ENCODE assay signal across 34 cellular contexts in genomic region chr4:142169216-142169615, GRCh38.
"Had no signal": no experiment of that assay in that cellular context is flagged by ENCODE, and none has a peak within 500 bp of the region (broad histone marks: within the 10 kb centered on the region; RNA-seq: fewer than 3 reads in every experiment).

No MANE protein-coding gene starts in this region.

- H3K36me3 ChIP-seq: adrenal gland, WERI-Rb-1 had no signal

- H3K4me1 ChIP-seq: adrenal gland, body of pancreas, esophagus muscularis mucosa had no signal

- H3K27ac ChIP-seq: adrenal gland, body of pancreas, dorsolateral prefrontal cortex, esophagus muscularis mucosa, WERI-Rb-1 had no signal

- ATAC-seq: activated CD4-positive, CD25-positive, alpha-beta regulatory T cell treated with anti-CD3 and anti-CD28 coated beads, Interleukin-2, amount 50 U/mL, for 24 hours; activated CD8-positive, alpha-beta T cell treated with anti-CD3 and anti-CD28 coated beads for 36 hours; activated T-cell treated with anti-CD3 and anti-CD28 coated beads, Interleukin-2, amount 50 U/mL, for 4 hours; activated T-helper 17 cell treated with anti-CD3 and anti-CD28 coated beads, Interleukin-2, amount 50 U/mL, for 72 hours; body of pancreas; T-helper 17 cell had no signal

- H3K4me1 Mint-ChIP-seq: activated B cell treated with CpG ODN at 0.5 μM for 24 hours, endodermal cell had no signal

- H3K9me3 ChIP-seq: body of pancreas, esophagus muscularis mucosa had no signal

- DNase-seq: activated B cell treated with CpG ODN at 0.5 μM for 24 hours; activated CD4-positive, alpha-beta T cell treated with anti-CD3 and anti-CD28 coated beads for 48 hours; activated CD4-positive, alpha-beta T cell treated with anti-CD3 and anti-CD28 coated beads, Interleukin-2, amount 50 U/mL, for 1 hour; activated CD4-positive, alpha-beta T cell treated with anti-CD3 and anti-CD28 coated beads, Interleukin-2, amount 50 U/mL, for 48 hours; activated CD8-positive, alpha-beta memory T cell treated with anti-CD3 and anti-CD28 coated beads for 24 hours; activated CD8-positive, alpha-beta T cell treated with anti-CD3 and anti-CD28 coated beads for 36 hours; activated effector memory CD4-positive, alpha-beta T cell treated with Interleukin-2 at 50 U/mL for 16 hours; activated gamma-delta T cell treated with Interleukin-2 at 50 U/mL for 16 hours; activated naive CD4-positive, alpha-beta T cell treated with anti-CD3 and anti-CD28 coated beads, Interleukin-2, amount 50 U/mL, for 16 hours; activated naive CD4-positive, alpha-beta T cell treated with Interleukin-2 at 50 U/mL for 16 hours; activated T-cell treated with anti-CD3 and anti-CD28 coated beads, Interleukin-2, amount 50 U/mL, for 4 hours; adrenal gland; amygdala; aorta; body of pancreas; central memory CD4-positive, alpha-beta T cell; cerebellar nuclear complex; dorsolateral prefrontal cortex; effector memory CD4-positive, alpha-beta T cell; endodermal cell; erythroblast; foreskin melanocyte; head of caudate nucleus; T-helper 1 cell; T-helper 17 cell; T1000; WERI-Rb-1 had no signal

- H3K27me3 ChIP-seq: adrenal gland, body of pancreas, dorsolateral prefrontal cortex, esophagus muscularis mucosa had no signal

- H3K4me3 Mint-ChIP-seq: activated B cell treated with CpG ODN at 0.5 μM for 24 hours; activated CD8-positive, alpha-beta T cell treated with anti-CD3 and anti-CD28 coated beads for 36 hours; activated naive CD8-positive, alpha-beta T cell; activated T-cell treated with anti-CD3 and anti-CD28 coated beads, Interleukin-2, amount 50 U/mL, for 4 hours; activated T-helper 17 cell treated with anti-CD3 and anti-CD28 coated beads, Interleukin-2, amount 50 U/mL, for 72 hours; dendritic cell treated with granulocyte-macrophage colony-stimulating factor and Interleukin-4, amounts not matched to agents 40 ng/mL and 50 ng/mL, for 4 days; endodermal cell; T-helper 17 cell; T-helper 2 cell treated with Interferon-gamma antibody and Interleukin-4, amounts not matched to agents 5 μg/mL and 100 μg/mL, for 36 hours had no signal

- H3K27me3 Mint-ChIP-seq: activated B cell treated with CpG ODN at 0.5 μM for 24 hours; activated CD8-positive, alpha-beta T cell treated with anti-CD3 and anti-CD28 coated beads for 36 hours; activated naive CD8-positive, alpha-beta T cell; activated T-helper 17 cell treated with anti-CD3 and anti-CD28 coated beads, Interleukin-2, amount 50 U/mL, for 72 hours; dendritic cell treated with granulocyte-macrophage colony-stimulating factor and Interleukin-4, amounts not matched to agents 40 ng/mL and 50 ng/mL, for 4 days; T-helper 17 cell had no signal

- H3K4me3 ChIP-seq: adrenal gland, body of pancreas, coronary artery, dorsolateral prefrontal cortex, esophagus muscularis mucosa had no signal

- H3K27ac Mint-ChIP-seq: activated B cell treated with CpG ODN at 0.5 μM for 24 hours; activated CD8-positive, alpha-beta T cell treated with anti-CD3 and anti-CD28 coated beads for 36 hours; activated naive CD8-positive, alpha-beta T cell; activated T-helper 17 cell treated with anti-CD3 and anti-CD28 coated beads, Interleukin-2, amount 50 U/mL, for 72 hours; dendritic cell treated with granulocyte-macrophage colony-stimulating factor and Interleukin-4, amounts not matched to agents 40 ng/mL and 50 ng/mL, for 4 days; endodermal cell; T-helper 17 cell; T-helper 2 cell treated with Interferon-gamma antibody and Interleukin-4, amounts not matched to agents 5 μg/mL and 100 μg/mL, for 36 hours had no signal

- H3K9me3 Mint-ChIP-seq: activated B cell treated with CpG ODN at 0.5 μM for 24 hours; activated T-helper 17 cell treated with anti-CD3 and anti-CD28 coated beads, Interleukin-2, amount 50 U/mL, for 72 hours; dendritic cell treated with granulocyte-macrophage colony-stimulating factor and Interleukin-4, amounts not matched to agents 40 ng/mL and 50 ng/mL, for 4 days; endodermal cell; T-helper 2 cell treated with Interferon-gamma antibody and Interleukin-4, amounts not matched to agents 5 μg/mL and 100 μg/mL, for 36 hours had no signal
